8 cellular contexts compared by ENCODE assay signal in the genomic region with DNA sequence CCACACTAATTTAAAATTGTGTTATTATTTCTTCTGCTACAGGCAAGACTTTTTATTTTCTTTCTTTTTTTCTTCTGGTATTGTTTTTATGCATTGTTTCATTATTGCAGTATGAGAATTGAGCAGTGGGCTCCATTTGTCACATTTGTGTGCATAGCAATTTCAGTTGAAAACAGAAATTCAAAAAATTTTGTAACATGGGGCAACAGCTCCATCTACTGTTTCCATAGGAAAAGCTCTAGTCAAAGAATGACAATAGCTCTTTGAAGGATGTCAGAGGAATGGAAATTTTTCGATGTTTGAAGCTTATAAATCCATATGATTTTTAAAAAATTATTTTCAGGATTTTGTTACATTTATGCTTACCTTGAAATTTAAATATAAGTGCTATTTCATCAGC.
DNase-seq lines count a peak whose midpoint lies in the region; ATAC-seq, FAIRE-seq and TF ChIP-seq lines count a peak whose summit lies in the region.

No MANE protein-coding gene starts in this region.

- H3K27ac Mint-ChIP-seq in stimulated activated memory B cell treated with anti-CD40 and anti-IgM and Interleukin-4, amounts not matched to agents 10 μg/mL and 1 μg/mL and 100 μg/mL, for 72 hours, result peak overlapping the region; percentile 15
- no peak overlapping the region for H3K27ac Mint-ChIP-seq in activated T-helper 17 cell treated with anti-CD3 and anti-CD28 coated beads, Interleukin-2, amount 50 U/mL, for 72 hours

- H3K36me3 Mint-ChIP-seq in stimulated activated memory B cell treated with anti-CD40 and anti-IgM and Interleukin-4, amounts not matched to agents 10 μg/mL and 1 μg/mL and 100 μg/mL, for 72 hours, result peaks cover 18% of the 10 kb centered on the region
- no peaks in the 10 kb centered on the region for H3K36me3 Mint-ChIP-seq in activated T-helper 17 cell treated with anti-CD3 and anti-CD28 coated beads, Interleukin-2, amount 50 U/mL, for 72 hours (ENCODE audit: low read depth)

- H3K9me3 Mint-ChIP-seq in stimulated activated memory B cell treated with anti-CD40 and anti-IgM and Interleukin-4, amounts not matched to agents 10 μg/mL and 1 μg/mL and 100 μg/mL, for 72 hours, result peaks cover 3% of the 10 kb centered on the region
- H3K9me3 Mint-ChIP-seq in activated T-helper 17 cell treated with anti-CD3 and anti-CD28 coated beads, Interleukin-2, amount 50 U/mL, for 72 hours, result no peaks in the 10 kb centered on the region

- peak; percentile 31 for FAIRE-seq in GM12891 (lab: Jason Lieb, UNC)

- no peak overlapping the region for H3K4me3 ChIP-seq in Jurkat, Clone E6-1 (ENCODE audit: low read length)

- no peaks in the 10 kb centered on the region for H3K27me3 Mint-ChIP-seq in stimulated activated memory B cell treated with anti-CD40 and anti-IgM and Interleukin-4, amounts not matched to agents 10 μg/mL and 1 μg/mL and 100 μg/mL, for 72 hours
- H3K27me3 Mint-ChIP-seq in activated T-helper 17 cell treated with anti-CD3 and anti-CD28 coated beads, Interleukin-2, amount 50 U/mL, for 72 hours, result peaks cover 19% of the 10 kb centered on the region

- H3K4me3 Mint-ChIP-seq in stimulated activated memory B cell treated with anti-CD40 and anti-IgM and Interleukin-4, amounts not matched to agents 10 μg/mL and 1 μg/mL and 100 μg/mL, for 72 hours, result no peak overlapping the region
- no peak overlapping the region for H3K4me3 Mint-ChIP-seq in activated T-helper 17 cell treated with anti-CD3 and anti-CD28 coated beads, Interleukin-2, amount 50 U/mL, for 72 hours

- DNase-seq in AG09319 (ENCODE audit: extremely low read depth, low read depth) (no peak), GM12891 (ENCODE audit: insufficient read length, low spot score) (peak; percentile 7), SKM-1 (lab: John Stamatoyannopoulos, UW; ENCODE audit: unreplicated experiment) (peak; percentile 10), germinal center (ENCODE audit: low spot score) (peak; percentile 15), NK-92 (lab: John Stamatoyannopoulos, UW; ENCODE audit: unreplicated experiment) (no peak)
- DNase-seq in Jurkat, Clone E6-1 (ENCODE audit: low read depth, low spot score), result peak; percentile 29

- ATAC-seq in stimulated activated memory B cell treated with anti-CD40 and anti-IgM and Interleukin-4, amounts not matched to agents 10 μg/mL and 1 μg/mL and 100 μg/mL, for 72 hours, result no peak
- no peak for ATAC-seq in activated T-helper 17 cell treated with anti-CD3 and anti-CD28 coated beads, Interleukin-2, amount 50 U/mL, for 72 hours (replicated peaks)

- peak; percentile 73 for TF ChIP-seq CTCF in AG09319 (IDR thresholded peaks at IDR 0.05; ENCODE audit: low read depth, low read length)

- peaks cover 16% of the 10 kb centered on the region for H3K4me1 Mint-ChIP-seq in stimulated activated memory B cell treated with anti-CD40 and anti-IgM and Interleukin-4, amounts not matched to agents 10 μg/mL and 1 μg/mL and 100 μg/mL, for 72 hours
- no peaks in the 10 kb centered on the region for H3K4me1 Mint-ChIP-seq in activated T-helper 17 cell treated with anti-CD3 and anti-CD28 coated beads, Interleukin-2, amount 50 U/mL, for 72 hours

- no peak for TF ChIP-seq POLR2A in GM12891 (IDR thresholded peaks at IDR 0.05; ENCODE audit: low read depth, low read length)

TF ChIP-seq in GM12891, 5 proteins besides CTCF, POLR2A, EP300 and RAD21:
- no peak for TF ChIP-seq POLR2AphosphoS5 (IDR thresholded peaks at IDR 0.05; ENCODE audit: low read depth, low read length)
- TF ChIP-seq SPI1 (IDR thresholded peaks at IDR 0.05; ENCODE audit: low read depth, low read length), result no peak
- TF ChIP-seq PAX5 (IDR thresholded peaks at IDR 0.05; ENCODE audit: insufficient read depth, low read length, severe bottlenecking), result no peak
- TF ChIP-seq TAF1 (IDR thresholded peaks at IDR 0.05; ENCODE audit: low read depth, low read length), result no peak
- no peak for TF ChIP-seq POU2F2 (IDR thresholded peaks at IDR 0.05; ENCODE audit: low read depth, low read length)

Comparison
In these comparisons a context has a peak if more than half of its experiments do, and no peak if none do; other contexts are left out.
1. DNase-seq: peak in GM12891 (single experiment), Jurkat, Clone E6-1 (single experiment), SKM-1 (single experiment) and germinal center (single experiment); none in AG09319 (single experiment) and NK-92 (single experiment).